Comparison of ENCODE assay signal across 14 cellular contexts in genomic region chr5:147479431-147479830, GRCh38. TPM values are rescaled to one million over a fixed set of nuclear protein-coding genes. Genes with fewer than 3 reads are reported as not detected.
DNase-seq lines count a peak whose midpoint lies in the region; ATAC-seq, FAIRE-seq and TF ChIP-seq lines count a peak whose summit lies in the region.
"Had no signal": no experiment of that assay in that cellular context is flagged by ENCODE, and none has a peak within 500 bp of the region (broad histone marks: within the 10 kb centered on the region; RNA-seq: fewer than 3 reads in every experiment).

No MANE protein-coding gene starts in this region.

- DNase-seq in NCI-H2171 treated with DMSO at 0.1 percent for 48 hours (lab: John Stamatoyannopoulos, UW) (peak; percentile 50), NCI-H2171 (lab: John Stamatoyannopoulos, UW) (no peak), NCI-H446 treated with DMSO at 0.1 percent for 48 hours (lab: John Stamatoyannopoulos, UW) (peak; percentile 35), GM12878 (ENCODE audit: low read depth, low spot score) (peak; percentile 31), caudate nucleus (lab: John Stamatoyannopoulos, UW) (no peak), Caco-2 (no peak)
- DNase-seq: 8988T, foreskin melanocyte, NCI-H1092 treated with DMSO at 0.1 percent for 48 hours, nephron progenitor cell had no signal

- H3K9ac ChIP-seq in GM12878 (ENCODE audit: control insufficient read depth, insufficient read depth, low read length) (no peak overlapping the region), skeletal muscle tissue (ENCODE audit: low read depth in 1 of 3, low read length in 3 of 3) (no peak overlapping the region)

- RAD21 ChIA-PET in GM12878 (lab: Charles Lee; ENCODE audit: unreplicated experiment) = interaction anchor here (1.1 kb wide), 1 partner anchor 13 kb away, joined by 4 read pairs; no protein-coding TSS in a partner anchor

- H3K9me3 Mint-ChIP-seq in Caco-2 (ENCODE audit: unreplicated experiment) = peaks cover 9% of the 10 kb centered on the region

- no peaks in the 10 kb centered on the region for H3K4me1 Mint-ChIP-seq in Caco-2 (ENCODE audit: low read depth, unreplicated experiment)

- ATAC-seq in GM12878 = peak; percentile 51
- ATAC-seq in GM21515 (IDR thresholded peaks at IDR 0.05; ENCODE audit: unreplicated experiment) = no peak
- ATAC-seq: activated naive CD4-positive, alpha-beta T cell treated with anti-CD3 and anti-CD28 coated beads, Interleukin-2, amount 50 U/mL, for 72 hours had no signal

- H3K4me1 ChIP-seq in GM12878 (ENCODE audit: control insufficient read depth, insufficient read depth, low read length) = peaks cover 4% of the 10 kb centered on the region; the same call in 1 of the 2 replicates
- H3K4me1 ChIP-seq in skeletal muscle tissue (ENCODE audit: control insufficient read depth in 3 of 3, insufficient read depth in 3 of 3, low read length in 3 of 3) = peaks cover 0 to 15% (median 0%) of the 10 kb centered on the region in 3 donors
- H3K4me1 ChIP-seq in Caco-2 = no peaks in the 10 kb centered on the region

- SMC1A ChIA-PET in GM12878 (lab: Charles Lee; ENCODE audit: uncharacterized antibody, unreplicated experiment) = interaction anchor here (1.1 to 1.8 kb wide), 3 partner anchors 15 to 24 kb away, joined by 3 to 4 read pairs (median 3); no protein-coding TSS in a partner anchor

- no peak for FAIRE-seq in GM12878 (lab: Jason Lieb, UNC)

- H2AFZ ChIP-seq in GM12878 (ENCODE audit: control insufficient read depth, low read depth, low read length) = no peak overlapping the region

- H3K4me3 ChIP-seq in GM12878 = no peak overlapping the region
- H3K4me3 ChIP-seq in skeletal muscle tissue (ENCODE audit: low read length in 3 of 3) = no peak overlapping the region
- H3K4me3 ChIP-seq in Caco-2 (ENCODE audit: low read depth, low read length) = no peak overlapping the region
- H3K4me3 ChIP-seq: tibial nerve had no signal

- H3K79me2 ChIP-seq in GM12878 (ENCODE audit: control insufficient read depth, insufficient read depth, low read length) = no peaks in the 10 kb centered on the region

- TF ChIP-seq RAD21 in GM12878 (IDR thresholded peaks at IDR 0.05; ENCODE audit: insufficient read depth, low read depth, low read length) = no peak

- TF ChIP-seq EP300 in GM12878 (IDR thresholded peaks at IDR 0.05; ENCODE audit: borderline replicate concordance in 1 of 2, control insufficient read depth in 1 of 2, low read depth in 2 of 2, low read length in 2 of 2) = peak; percentile 88 to 92; a peak in 3 of 4 replicates

- POLR2A ChIA-PET in GM12878 (lab: Charles Lee) (interaction anchor here (0.7 kb wide), 1 partner anchor 10 kb away, joined by 3 read pairs; no protein-coding TSS in a partner anchor), Caco-2 (lab: Charles Lee) (no interaction called here)

- intact Hi-C loops in GM12878 (cut with micrococcal nuclease; ENCODE audit: unreplicated experiment) (no loop called here), Caco-2 (cut with micrococcal nuclease; ENCODE audit: unreplicated experiment) (no loop called here)

- H3K27ac ChIP-seq in GM12878 (ENCODE audit: control insufficient read depth, insufficient read depth) (no peak overlapping the region), skeletal muscle tissue (ENCODE audit: low read depth, low read length) (peak overlapping the region; percentile 39), caudate nucleus (ENCODE audit: low read depth, low read length) (no peak overlapping the region)
- H3K27ac ChIP-seq: tibial nerve had no signal

- BruUV-seq in GM12878 (replicated peaks; lab: Mats Ljungman, UMichigan) = no TSS peak
- no TSS peak for BruUV-seq in Caco-2 (replicated peaks; lab: Mats Ljungman, UMichigan)

- TF ChIP-seq CTCF in GM12878 (IDR thresholded peaks at IDR 0.05 in 2 of 3, conservative IDR thresholded peaks at IDR 0.05 in 1 of 3; ENCODE audit: control insufficient read depth in 2 of 3, extremely low read depth in 1 of 3, insufficient read depth in 1 of 3, low read depth in 3 of 3, low read length in 3 of 3) (no peak), Caco-2 (IDR thresholded peaks at IDR 0.05; ENCODE audit: insufficient read depth in 1 of 2, low read depth in 1 of 2, low read length in 1 of 2, severe bottlenecking in 1 of 2, unreplicated experiment in 1 of 2) (no peak)

- in situ Hi-C loops in GM12878 (cut with MboI) = no loop called here

- peaks cover 4% of the 10 kb centered on the region for H3K27me3 Mint-ChIP-seq in Caco-2 (ENCODE audit: insufficient read depth, unreplicated experiment)

- H3K9me3 ChIP-seq in GM12878 (replicated peaks; ENCODE audit: control insufficient read depth, insufficient read depth, low read length) = no peaks in the 10 kb centered on the region
- H3K9me3 ChIP-seq in skeletal muscle tissue (ENCODE audit: control insufficient read depth in 3 of 3, low read length in 3 of 3) = no peaks in the 10 kb centered on the region
- no peaks in the 10 kb centered on the region for H3K9me3 ChIP-seq in Caco-2
- H3K9me3 ChIP-seq: tibial nerve had no signal

- H3K36me3 ChIP-seq in GM12878 (ENCODE audit: control insufficient read depth in 2 of 2, insufficient read depth in 2 of 2, low read length in 1 of 2) (no peaks in the 10 kb centered on the region), skeletal muscle tissue (ENCODE audit: control insufficient read depth in 3 of 3, insufficient read depth in 3 of 3, low read length in 3 of 3) (no peaks in the 10 kb centered on the region), Caco-2 (ENCODE audit: control insufficient read depth, insufficient read depth, low read length) (no peaks in the 10 kb centered on the region)
- H3K36me3 ChIP-seq: tibial nerve had no signal

- no peaks in the 10 kb centered on the region for H3K27me3 ChIP-seq in GM12878 (replicated peaks in 1 of 2; ENCODE audit: control insufficient read depth in 2 of 2, insufficient read depth in 2 of 2, low read length in 1 of 2)
- no peaks in the 10 kb centered on the region for H3K27me3 ChIP-seq in skeletal muscle tissue (ENCODE audit: control insufficient read depth in 3 of 3, insufficient read depth in 3 of 3, low read length in 3 of 3)
- H3K27me3 ChIP-seq in Caco-2 (replicated peaks; ENCODE audit: control insufficient read depth, insufficient read depth, low read length) = no peaks in the 10 kb centered on the region
- H3K27me3 ChIP-seq: tibial nerve had no signal

- H4K20me1 ChIP-seq in GM12878 (ENCODE audit: control insufficient read depth, insufficient read depth) = no peaks in the 10 kb centered on the region

- H3K27ac Mint-ChIP-seq in Caco-2 (ENCODE audit: unreplicated experiment) = no peak overlapping the region
- H3K27ac Mint-ChIP-seq: activated naive CD4-positive, alpha-beta T cell treated with anti-CD3 and anti-CD28 coated beads, Interleukin-2, amount 50 U/mL, for 72 hours had no signal

- TF ChIP-seq POLR2A in GM12878 (IDR thresholded peaks at IDR 0.05; ENCODE audit: low read depth, low read length) = no peak

- no peak overlapping the region for H3K4me3 Mint-ChIP-seq in Caco-2 (ENCODE audit: unreplicated experiment)
- H3K4me3 Mint-ChIP-seq: nephron progenitor cell had no signal

- H3K4me2 ChIP-seq in GM12878 (ENCODE audit: control insufficient read depth, insufficient read depth) = 0 out of 2 replicates have a peak overlapping the region, but pooled peaks have one; percentile 17

- CTCF ChIA-PET in GM12878 (lab: Yijun Ruan, JAX) (interaction anchor here (1.2 to 2.0 kb wide), 2 partner anchors 12 to 15 kb away, joined by 4 to 6 read pairs; no protein-coding TSS in a partner anchor), Caco-2 (lab: Charles Lee) (no interaction called here)

- no peaks in the 10 kb centered on the region for H3K36me3 Mint-ChIP-seq in Caco-2 (ENCODE audit: insufficient read depth, unreplicated experiment)
- H3K36me3 Mint-ChIP-seq: activated naive CD4-positive, alpha-beta T cell treated with anti-CD3 and anti-CD28 coated beads, Interleukin-2, amount 50 U/mL, for 72 hours had no signal

TF ChIP-seq in GM12878, 131 proteins besides CTCF, POLR2A, EP300 and RAD21 (continues in another document):
- TF ChIP-seq CBX5 (IDR thresholded peaks at IDR 0.05; ENCODE audit: low read depth) = no peak
- peak; percentile 80 for TF ChIP-seq SPI1 (IDR thresholded peaks at IDR 0.05; ENCODE audit: borderline replicate concordance, insufficient read depth, low read depth, low read length)
- no peak for TF ChIP-seq SRF (IDR thresholded peaks at IDR 0.05; ENCODE audit: low read depth in 2 of 2, low read length in 2 of 2)
- no peak for TF ChIP-seq CREB1 (IDR thresholded peaks at IDR 0.05; ENCODE audit: low read depth)
- TF ChIP-seq SUZ12 (IDR thresholded peaks at IDR 0.05; ENCODE audit: unreplicated experiment) = no peak

RNA-seq across cellular contexts. Expression of gene DPYSL3, which starts 30.4 kb away (rescaled TPM):
- total RNA-seq in GM12878 (2013; cell fraction: nucleolus; rRNA removed) = 4.7 and 4.8 TPM in 2 replicates
- total RNA-seq in GM12878 (2014; rRNA removed) = 0.45 and 0.54 TPM in 2 replicates
- 0.18 and 0.37 TPM in 2 replicates for total RNA-seq in GM12878 (2014; rRNA removed; fragmentation: Illumina TruSeq; extraction: Trizol)
- total RNA-seq in GM12878 (2021) = 0.77 and 1.4 TPM in 2 replicates
- not detected for polyA plus RNA-seq in GM12878 (2011; ENCODE audit: low read depth)
- polyA plus RNA-seq in GM12878 (2011; rRNA removed) = 1.4 and 1.5 TPM in 2 replicates
- polyA plus RNA-seq in GM12878 (2011; cell fraction: cytosol; rRNA removed) = 1.7 and 2.2 TPM in 2 replicates
- 2.0 and 2.6 TPM in 2 replicates for polyA plus RNA-seq in GM12878 (2011; cell fraction: nucleus; rRNA removed)
- polyA plus RNA-seq in GM12878 (2012) = 0.07 and 0.13 TPM in 2 replicates
- 0.59 and 0.74 TPM in 2 replicates for polyA plus RNA-seq in GM12878 (2014; fragmentation: Illumina TruSeq; extraction: Trizol)
- polyA plus RNA-seq in GM12878 (2014; fragmentation: Nextera tagmentation; extraction: Ambion mirVana) = under 1 TPM in 1 of 2 experiments, not detected in 1; 0.16 TPM
- 1.1 and 1.5 TPM in 2 replicates for polyA plus RNA-seq in GM12878 (2014; rRNA removed)
- under 1 TPM; 0.08 to 0.11 TPM for polyA plus RNA-seq in GM12878 (2016; fragmentation: Nextera tagmentation; extraction: Ambion mirVana)
- 1.8 and 2.0 TPM in 2 replicates for polyA minus RNA-seq in GM12878 (2011; rRNA and poly(A)+ RNA removed)
- polyA minus RNA-seq in GM12878 (2011; cell fraction: cytosol; rRNA and poly(A)+ RNA removed) = 0.42 and 1.1 TPM in 2 replicates
- polyA minus RNA-seq in GM12878 (2011; cell fraction: nucleus; rRNA and poly(A)+ RNA removed) = 0.97 and 1.7 TPM in 2 replicates
- 109 TPM for total RNA-seq in skeletal muscle tissue
- 106 and 109 TPM in 2 replicates for total RNA-seq in Caco-2 (2022)

Comparison
In these comparisons a context has a peak if more than half of its experiments do, and no peak if none do; other contexts are left out.
1. DNase-seq: peak in NCI-H2171 treated with DMSO at 0.1 percent for 48 hours (single experiment), NCI-H446 treated with DMSO at 0.1 percent for 48 hours (single experiment) and GM12878 (single experiment); none in NCI-H2171 (single experiment), caudate nucleus (0 of 61) and Caco-2 (0 of 2).
2. RNA of gene DPYSL3, which starts 30.4 kb away (total RNA-seq): 109 TPM in skeletal muscle tissue (single experiment) and 106 to 109 TPM in Caco-2; 0.18 to 4.8 TPM in GM12878; every median in the first group is over 10 times any median in the second.